Comparison of ENCODE assay signal across 8 cellular contexts in the genomic region with DNA sequence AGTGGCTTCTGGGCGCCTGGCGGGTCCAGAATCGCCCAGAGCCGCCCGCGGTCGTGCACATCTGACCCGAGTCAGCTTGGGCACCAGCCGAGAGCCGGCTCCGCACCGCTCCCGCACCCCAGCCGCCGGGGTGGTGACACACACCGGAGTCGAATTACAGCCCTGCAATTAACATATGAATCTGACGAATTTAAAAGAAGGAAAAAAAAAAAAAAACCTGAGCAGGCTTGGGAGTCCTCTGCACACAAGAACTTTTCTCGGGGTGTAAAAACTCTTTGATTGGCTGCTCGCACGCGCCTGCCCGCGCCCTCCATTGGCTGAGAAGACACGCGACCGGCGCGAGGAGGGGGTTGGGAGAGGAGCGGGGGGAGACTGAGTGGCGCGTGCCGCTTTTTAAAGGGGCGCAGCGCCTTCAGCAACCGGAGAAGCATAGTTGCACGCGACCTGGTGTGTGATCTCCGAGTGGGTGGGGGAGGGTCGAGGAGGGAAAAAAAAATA. TPM values are rescaled to one million over a fixed set of nuclear protein-coding genes. Genes with fewer than 3 reads are reported as not detected.
DNase-seq lines count a peak whose midpoint lies in the region; FAIRE-seq and TF ChIP-seq lines count a peak whose summit lies in the region.

A gene with protein sequence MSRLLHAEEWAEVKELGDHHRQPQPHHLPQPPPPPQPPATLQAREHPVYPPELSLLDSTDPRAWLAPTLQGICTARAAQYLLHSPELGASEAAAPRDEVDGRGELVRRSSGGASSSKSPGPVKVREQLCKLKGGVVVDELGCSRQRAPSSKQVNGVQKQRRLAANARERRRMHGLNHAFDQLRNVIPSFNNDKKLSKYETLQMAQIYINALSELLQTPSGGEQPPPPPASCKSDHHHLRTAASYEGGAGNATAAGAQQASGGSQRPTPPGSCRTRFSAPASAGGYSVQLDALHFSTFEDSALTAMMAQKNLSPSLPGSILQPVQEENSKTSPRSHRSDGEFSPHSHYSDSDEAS (plus strand): TSS at position 422 of the 498 bp plus-strand sequence. CDS start 174 bp downstream, outside the sequence.

- no TSS peak for BruUV-seq in PC-9 (replicated peaks; lab: Mats Ljungman, UMichigan)

- H3K4me3 Mint-ChIP-seq in endothelial cell (ENCODE audit: unreplicated experiment): peak within 1 kb of the TSS; percentile 89
- H3K4me3 Mint-ChIP-seq in nephron: peak within 1 kb of the TSS; percentile 84 to 86 (median 85)
- H3K4me3 Mint-ChIP-seq in activated naive CD4-positive, alpha-beta T cell treated with anti-CD3 and anti-CD28 coated beads, Interleukin-2, amount 10 ng/mL, durations not matched to agents 7 days and 5 days: no peak within 1 kb of the TSS

- H3K27me3 Mint-ChIP-seq in endothelial cell (ENCODE audit: unreplicated experiment) (peaks cover 38% of the 10 kb centered on the region), nephron (ENCODE audit: low read depth) (peaks cover 100% of the 10 kb centered on the region)
- H3K27me3 Mint-ChIP-seq in activated naive CD4-positive, alpha-beta T cell treated with anti-CD3 and anti-CD28 coated beads, Interleukin-2, amount 10 ng/mL, durations not matched to agents 7 days and 5 days: peaks cover 60% of the 10 kb centered on the region

- H3K36me3 ChIP-seq in PC-9 (ENCODE audit: low read depth): no peaks in the 10 kb centered on the region

- no peaks in the 10 kb centered on the region for H4K20me1 ChIP-seq in PC-9 (ENCODE audit: insufficient read depth)

- CTCF ChIA-PET in PC-9 (lab: Charles Lee): no interaction called here
- CTCF ChIA-PET in activated naive CD4-positive, alpha-beta T cell treated with anti-CD3 and anti-CD28 coated beads, Interleukin-2, amount 10 ng/mL, durations not matched to agents 7 days and 5 days (lab: Charles Lee): no interaction called here

- DNase-seq in NCI-H146 (lab: John Stamatoyannopoulos, UW) (peak; percentile 24), NCI-H146 treated with DMSO at 0.1 percent for 48 hours (lab: John Stamatoyannopoulos, UW; ENCODE audit: unreplicated experiment) (no peak), PC-9 (peak; percentile 46 to 51), endothelial cell (ENCODE audit: low spot score) (peak; percentile 45), ureter (ENCODE audit: low spot score) (no peak), GM19239 (ENCODE audit: insufficient read length, low spot score) (no peak)
- no peak for DNase-seq in activated naive CD4-positive, alpha-beta T cell treated with anti-CD3 and anti-CD28 coated beads, Interleukin-2, amount 10 ng/mL, durations not matched to agents 7 days and 5 days

- TF ChIP-seq CTCF in PC-9 (conservative IDR thresholded peaks at IDR 0.05) (no peak), endothelial cell (IDR thresholded peaks at IDR 0.05; ENCODE audit: unreplicated experiment) (no peak), nephron (IDR thresholded peaks at IDR 0.05; ENCODE audit: unreplicated experiment in 3 of 3) (no peak)

- H3K27ac Mint-ChIP-seq in endothelial cell (ENCODE audit: unreplicated experiment) (no peak within 1 kb of the TSS), nephron (no peak within 1 kb of the TSS)
- no peak within 1 kb of the TSS for H3K27ac Mint-ChIP-seq in activated naive CD4-positive, alpha-beta T cell treated with anti-CD3 and anti-CD28 coated beads, Interleukin-2, amount 10 ng/mL, durations not matched to agents 7 days and 5 days

- H3K9me3 Mint-ChIP-seq in endothelial cell (ENCODE audit: unreplicated experiment) (no peaks in the 10 kb centered on the region), nephron (no peaks in the 10 kb centered on the region)
- no peaks in the 10 kb centered on the region for H3K9me3 Mint-ChIP-seq in activated naive CD4-positive, alpha-beta T cell treated with anti-CD3 and anti-CD28 coated beads, Interleukin-2, amount 10 ng/mL, durations not matched to agents 7 days and 5 days

- peak within 1 kb of the TSS; percentile 60; the same call in 1 of the 2 replicates for H2AFZ ChIP-seq in PC-9

- H3K4me2 ChIP-seq in PC-9: peak within 1 kb of the TSS; percentile 75

- H3K4me3 ChIP-seq in PC-9: peak within 1 kb of the TSS; percentile 46; the same call in 1 of the 2 replicates

- H3K27me3 ChIP-seq in PC-9 (ENCODE audit: insufficient read depth, low read depth): no peaks in the 10 kb centered on the region

- no peaks in the 10 kb centered on the region for H3F3A ChIP-seq in PC-9 (ENCODE audit: insufficient read depth, low read depth)

- H3K4me1 ChIP-seq in PC-9 (replicated peaks; ENCODE audit: insufficient read depth): no peaks in the 10 kb centered on the region

- FAIRE-seq in GM19239 (lab: Jason Lieb, UNC): no peak

- H3K4me1 Mint-ChIP-seq in endothelial cell (ENCODE audit: unreplicated experiment) (peaks cover 19% of the 10 kb centered on the region), nephron (peaks cover 32% of the 10 kb centered on the region)
- peaks cover 7% of the 10 kb centered on the region for H3K4me1 Mint-ChIP-seq in activated naive CD4-positive, alpha-beta T cell treated with anti-CD3 and anti-CD28 coated beads, Interleukin-2, amount 10 ng/mL, durations not matched to agents 7 days and 5 days

- H3K9me3 ChIP-seq in PC-9 (ENCODE audit: insufficient read depth, low read depth): no peaks in the 10 kb centered on the region

- H3K36me3 Mint-ChIP-seq in endothelial cell (ENCODE audit: low read depth, unreplicated experiment) (no peaks in the 10 kb centered on the region), nephron (ENCODE audit: low read depth) (no peaks in the 10 kb centered on the region)
- H3K36me3 Mint-ChIP-seq in activated naive CD4-positive, alpha-beta T cell treated with anti-CD3 and anti-CD28 coated beads, Interleukin-2, amount 10 ng/mL, durations not matched to agents 7 days and 5 days: peaks cover 8% of the 10 kb centered on the region

- no peak within 1 kb of the TSS for H3K27ac ChIP-seq in PC-9

- no peaks in the 10 kb centered on the region for H3K79me2 ChIP-seq in PC-9 (ENCODE audit: low read depth)

- intact Hi-C loops in PC-9 (cut with micrococcal nuclease; ENCODE audit: unreplicated experiment): no loop called here

- no peaks in the 10 kb centered on the region for H3K9me2 ChIP-seq in PC-9 (ENCODE audit: insufficient read depth)

- POLR2A ChIA-PET in PC-9 (lab: Charles Lee; ENCODE audit: unreplicated experiment): no interaction called here

RNA-seq across cellular contexts. Expression of the gene that starts here (rescaled TPM):
- total RNA-seq in PC-9 (2021) (not detected in 2 replicates), endothelial cell (ENCODE audit: unreplicated experiment) (not detected), ureter (not detected)

Comparison
In these comparisons a context has a peak if more than half of its experiments do, and no peak if none do; other contexts are left out.
1. Peak in DNase-seq, H3K4me3 ChIP-seq and H3K4me2 ChIP-seq in PC-9; RNA of the gene not detected or under 1 TPM.
2. Peak in DNase-seq in endothelial cell; RNA of the gene not detected or under 1 TPM.